ENCODE assay signal across 8 cellular contexts in genomic region chr2:48635786-48636185, GRCh38. TPM values are rescaled to one million over a fixed set of nuclear protein-coding genes. Genes with fewer than 3 reads are reported as not detected.
"Had no signal": no experiment of that assay in that cellular context is flagged by ENCODE, and none has a peak within 500 bp of the region (broad histone marks: within the 10 kb centered on the region; RNA-seq: fewer than 3 reads in every experiment).

No MANE protein-coding gene starts in this region.

- H3K27ac ChIP-seq: HL-60 had no signal

- H3K27ac Mint-ChIP-seq: IgD-negative memory B cell had no signal

- H3K4me1 Mint-ChIP-seq: IgD-negative memory B cell had no signal

- DNase-seq: IMR-90, KBM-7 had no signal

- ATAC-seq: K562 had no signal

- H3K4me3 Mint-ChIP-seq: IgD-negative memory B cell had no signal

- H3K4me3 ChIP-seq: K562 had no signal

RNA-seq across cellular contexts. Expression of gene GTF2A1L, which starts 18.1 kb away (rescaled TPM):
- total RNA-seq: HepG2, HT-29, HT1080, IMR-90 had no signal
- polyA plus RNA-seq: HepG2, IgD-negative memory B cell, IMR-90 had no signal
